In the genomic region with DNA sequence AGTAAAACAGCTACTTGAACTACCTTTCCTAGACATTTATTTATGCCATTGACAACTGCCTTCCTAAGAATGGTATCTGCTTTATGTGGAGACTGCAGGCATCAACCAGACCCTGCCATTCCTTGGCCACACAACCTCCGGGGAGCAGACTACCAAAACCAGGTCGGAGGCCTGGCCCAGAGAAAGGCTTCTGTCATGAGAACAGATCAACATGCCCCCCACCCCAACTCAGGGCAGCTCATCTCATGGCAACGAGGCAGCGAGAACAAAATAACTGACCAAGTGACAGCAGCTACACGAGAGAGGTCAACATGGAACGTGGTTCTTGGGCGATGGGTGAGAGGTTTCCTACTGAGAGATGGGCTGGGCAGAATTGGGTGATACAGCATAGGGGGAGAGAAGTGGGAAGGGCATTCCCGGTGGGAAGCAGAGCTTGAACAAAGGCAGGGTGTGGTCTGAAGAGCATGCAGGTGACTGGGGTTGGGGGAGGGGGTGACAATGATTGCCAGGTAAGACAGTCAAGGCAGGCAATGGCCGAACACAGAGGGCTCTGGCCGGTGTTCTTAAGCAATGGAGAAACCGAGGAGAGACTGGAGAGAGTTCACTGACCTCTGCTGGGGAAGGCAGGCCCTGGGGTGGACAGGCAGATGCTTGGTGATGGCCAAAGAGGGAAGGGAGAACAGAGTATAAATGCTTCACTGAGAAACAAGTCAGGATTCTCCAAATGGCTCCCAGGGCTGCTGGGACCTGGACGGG, we compare ENCODE assay signal across 11 cellular contexts. TPM values are rescaled to one million over a fixed set of nuclear protein-coding genes. Genes with fewer than 3 reads are reported as not detected.
DNase-seq lines count a peak whose midpoint lies in the region; ATAC-seq and TF ChIP-seq lines count a peak whose summit lies in the region.
"Had no signal": no experiment of that assay in that cellular context is flagged by ENCODE, and none has a peak within 500 bp of the region (broad histone marks: within the 10 kb centered on the region; RNA-seq: fewer than 3 reads in every experiment).

No MANE protein-coding gene starts in this region.

- H3K9me3 ChIP-seq in T-helper 17 cell (ENCODE audit: control insufficient read depth, low read length, poor library complexity, severe bottlenecking): no peaks in the 10 kb centered on the region
- H3K9me3 ChIP-seq: BE2C had no signal

- H3K36me3 Mint-ChIP-seq in CD14-positive monocyte: peaks cover 69 to 88% of the 10 kb centered on the region in 2 donors
- peaks cover 10% of the 10 kb centered on the region for H3K36me3 Mint-ChIP-seq in T-helper 17 cell (ENCODE audit: low read depth)
- H3K36me3 Mint-ChIP-seq in nephron (ENCODE audit: low read depth): peaks cover 44% of the 10 kb centered on the region

- H3K4me1 ChIP-seq in foreskin keratinocyte: peaks cover 39% of the 10 kb centered on the region

- H3K9me3 Mint-ChIP-seq in CD14-positive monocyte (no peaks in the 10 kb centered on the region), nephron (no peaks in the 10 kb centered on the region)

- intact Hi-C loops in CD14-positive monocyte (cut with micrococcal nuclease): no loop called here

- TF ChIP-seq CTCF in CD14-positive monocyte (IDR thresholded peaks at IDR 0.05) (no peak), foreskin keratinocyte (conservative IDR thresholded peaks at IDR 0.05) (no peak), nephron (IDR thresholded peaks at IDR 0.05; ENCODE audit: unreplicated experiment in 3 of 3) (no peak)

- H3K4me3 Mint-ChIP-seq in CD14-positive monocyte (no peak overlapping the region), T-helper 17 cell (peak overlapping the region; percentile 15), nephron (peak overlapping the region in 2 of 3 experiments; percentile 16 to 51)

- H3K4me1 Mint-ChIP-seq in CD14-positive monocyte (peaks cover 75% of the 10 kb centered on the region), T-helper 17 cell (peaks cover 62% of the 10 kb centered on the region), nephron (peaks cover 58% of the 10 kb centered on the region)

- ATAC-seq in T-helper 17 cell (no peak), foreskin keratinocyte (no peak), HG03175 (IDR thresholded peaks at IDR 0.05; ENCODE audit: unreplicated experiment) (no peak)

- peak overlapping the region; percentile 37 for H3K27ac ChIP-seq in foreskin keratinocyte

- peak overlapping the region in 4 of 7 donors; percentile 6 to 78 (median 47) for H3K27ac Mint-ChIP-seq in CD14-positive monocyte
- H3K27ac Mint-ChIP-seq in T-helper 17 cell: peak overlapping the region; percentile 100
- H3K27ac Mint-ChIP-seq in nephron: peak overlapping the region; percentile 49 to 97 (median 92)

- no peaks in the 10 kb centered on the region for H3K27me3 ChIP-seq in foreskin keratinocyte
- H3K27me3 ChIP-seq: BE2C had no signal

- H3K27me3 Mint-ChIP-seq in CD14-positive monocyte (ENCODE audit: low read depth in 3 of 3) (no peaks in the 10 kb centered on the region), T-helper 17 cell (no peaks in the 10 kb centered on the region), nephron (ENCODE audit: low read depth) (no peaks in the 10 kb centered on the region)

- DNase-seq in CD14-positive monocyte (ENCODE audit: low spot score): no peak
- DNase-seq in T-helper 17 cell: no peak
- DNase-seq in foreskin keratinocyte: no peak
- DNase-seq in CD1c-positive myeloid dendritic cell (ENCODE audit: extremely low spot score): no peak
- no peak for DNase-seq in NCI-H446 treated with DMSO at 0.1 percent for 48 hours (lab: John Stamatoyannopoulos, UW)
- no peak for DNase-seq in SK-N-DZ (ENCODE audit: low spot score)
- DNase-seq: BE2C, Kasumi-1, NCI-H446 had no signal

RNA-seq across cellular contexts. Expression of gene CCDC12, which starts 33.9 kb away (rescaled TPM):
- 10 to 100 TPM; 50.1 to 55.8 TPM for polyA plus RNA-seq in CD14-positive monocyte
- total RNA-seq in T-helper 17 cell: 10 to 100 TPM; 67.6 to 75.8 TPM
- 35.6 and 42.5 TPM in 2 replicates for total RNA-seq in foreskin keratinocyte
- polyA plus RNA-seq in foreskin keratinocyte: 65.0 and 67.0 TPM in 2 replicates
- polyA plus RNA-seq in SK-N-DZ (2014; cell fraction: cytosol; rRNA removed): 35.9 and 41.7 TPM in 2 replicates
- 17.9 and 25.1 TPM in 2 replicates for polyA plus RNA-seq in SK-N-DZ (2014; cell fraction: nucleus; rRNA removed)

RNA-seq across cellular contexts. Expression of gene NBEAL2, which starts 36.8 kb away (rescaled TPM):
- 10 to 100 TPM; 10.4 to 17.3 TPM for polyA plus RNA-seq in CD14-positive monocyte
- 100 to 1,000 TPM; 285 to 303 TPM for total RNA-seq in T-helper 17 cell
- total RNA-seq in foreskin keratinocyte: 45.0 and 46.9 TPM in 2 replicates
- 34.1 and 36.8 TPM in 2 replicates for polyA plus RNA-seq in foreskin keratinocyte
- polyA plus RNA-seq in SK-N-DZ (2014; cell fraction: cytosol; rRNA removed): 16.6 and 28.4 TPM in 2 replicates
- 172 and 188 TPM in 2 replicates for polyA plus RNA-seq in SK-N-DZ (2014; cell fraction: nucleus; rRNA removed)

Comparison
In these comparisons a context has a peak if more than half of its experiments do, and no peak if none do; other contexts are left out.
1. H3K27ac Mint-ChIP-seq: peak in every context shown above with its lines; median percentile 100 in T-helper 17 cell; 92 in nephron; 47 in CD14-positive monocyte.
2. H3K4me3 Mint-ChIP-seq: peak in T-helper 17 cell (single experiment) and nephron (2 of 3); none in CD14-positive monocyte (0 of 2).